In the genomic region with DNA sequence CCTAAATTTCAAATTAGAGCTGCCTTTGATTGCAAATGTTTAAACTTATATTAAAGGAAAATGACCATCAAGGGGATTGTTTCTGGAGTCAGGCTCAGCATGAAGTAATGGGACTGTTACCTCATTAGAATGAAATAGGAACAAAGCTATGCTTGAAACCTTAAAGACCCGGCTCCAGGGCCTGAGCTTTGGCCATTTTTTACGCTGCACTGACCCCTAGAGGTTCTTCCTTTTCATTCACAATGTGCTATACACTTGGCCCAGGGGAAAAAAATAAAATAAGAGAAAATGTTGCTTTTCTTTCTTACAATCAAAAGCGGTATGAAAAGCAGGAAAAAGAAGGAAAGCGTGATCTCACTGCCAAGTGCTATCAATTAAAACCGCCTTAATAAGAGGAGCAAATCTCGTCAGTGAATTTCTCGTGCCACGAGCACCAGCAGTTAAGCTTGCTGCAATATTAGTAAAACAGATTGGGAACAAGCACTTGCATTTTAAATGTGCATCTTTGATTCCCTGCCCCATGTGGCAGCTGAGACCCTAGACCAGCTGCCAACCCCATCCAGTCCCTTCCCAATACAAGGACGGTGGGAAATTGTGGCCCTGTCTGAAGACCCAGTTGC, we compare ENCODE assay signal across 10 cellular contexts.
DNase-seq lines count a peak whose midpoint lies in the region; ATAC-seq and TF ChIP-seq lines count a peak whose summit lies in the region.
"Had no signal": no experiment of that assay in that cellular context is flagged by ENCODE, and none has a peak within 500 bp of the region (broad histone marks: within the 10 kb centered on the region; RNA-seq: fewer than 3 reads in every experiment).

No MANE protein-coding gene starts in this region.

- WGBS in trophoblast cell (ENCODE audit: extremely low coverage, insufficient coverage, insufficient read length): no CpG with 5 or more reads among the region's 9 CpGs

- H3K27me3 ChIP-seq in trophoblast cell (ENCODE audit: insufficient read depth, low read length): no peaks in the 10 kb centered on the region

- no peaks in the 10 kb centered on the region for H3K36me3 Mint-ChIP-seq in activated naive CD4-positive, alpha-beta T cell treated with anti-CD3 and anti-CD28 coated beads, Interleukin-2, amount 10 ng/mL, durations not matched to agents 7 days and 5 days

- H3K23ac ChIP-seq in trophoblast cell (ENCODE audit: low read length): no peak overlapping the region

- no peak overlapping the region for H3K27ac ChIP-seq in trophoblast cell (ENCODE audit: low read depth, low read length)

- peak overlapping the region; percentile 73 for H2BK12ac ChIP-seq in trophoblast cell (ENCODE audit: low read length)

- no peaks in the 10 kb centered on the region for H3K27me3 Mint-ChIP-seq in activated naive CD4-positive, alpha-beta T cell treated with anti-CD3 and anti-CD28 coated beads, Interleukin-2, amount 10 ng/mL, durations not matched to agents 7 days and 5 days
- H3K27me3 Mint-ChIP-seq: dendritic cell treated with granulocyte-macrophage colony-stimulating factor and Interleukin-4, amounts not matched to agents 40 ng/mL and 50 ng/mL, for 4 days; stimulated activated naive CD8-positive, alpha-beta T cell treated with anti-CD3 and anti-CD28 coated beads, Interleukin-15, Interleukin-2, amounts not matched to agents 100 ng/mL and 50 ng/mL, for 24 hours had no signal

- no peak overlapping the region for H3K9ac ChIP-seq in trophoblast cell (ENCODE audit: low read length)

- peak overlapping the region; percentile 18 for H3K14ac ChIP-seq in trophoblast cell (ENCODE audit: low read length)

- peak overlapping the region; percentile 70 for H4K91ac ChIP-seq in trophoblast cell (ENCODE audit: low read depth, low read length)

- DNase-seq in activated naive CD4-positive, alpha-beta T cell treated with anti-CD3 and anti-CD28 coated beads, Interleukin-2, amount 10 ng/mL, durations not matched to agents 7 days and 5 days: peak; percentile 42
- DNase-seq in activated naive CD4-positive, alpha-beta T cell treated with Interleukin-2 at 50 U/mL for 16 hours: no peak
- peak; percentile 22 for DNase-seq in Jurkat, Clone E6-1 (ENCODE audit: low read depth, low spot score)
- DNase-seq in RPMI8226 (peak; percentile 68), fibroblast of mammary gland (ENCODE audit: low read depth) (peak; percentile 69), trophoblast cell (peak; percentile 58 to 77), NCI-H187 treated with DMSO at 0.1 percent for 48 hours (lab: John Stamatoyannopoulos, UW) (no peak)

- no peak overlapping the region for H4K12ac ChIP-seq in trophoblast cell (ENCODE audit: low read depth, low read length)

- peaks cover 9 to 17% of the 10 kb centered on the region in 2 experiments for H3K4me1 ChIP-seq in trophoblast cell (ENCODE audit: control insufficient read depth in 1 of 2, insufficient read depth in 2 of 2, low read length in 2 of 2)

- H3K36me3 ChIP-seq in trophoblast cell (ENCODE audit: control insufficient read depth in 1 of 2, insufficient read depth in 2 of 2, low read length in 2 of 2): no peaks in the 10 kb centered on the region

- peaks cover 8% of the 10 kb centered on the region for H3K79me1 ChIP-seq in trophoblast cell (ENCODE audit: low read length)

- H3K9me3 ChIP-seq in trophoblast cell (ENCODE audit: insufficient read depth, low read depth, low read length): no peaks in the 10 kb centered on the region

- no peak overlapping the region for H3K27ac Mint-ChIP-seq in activated naive CD4-positive, alpha-beta T cell treated with anti-CD3 and anti-CD28 coated beads, Interleukin-2, amount 10 ng/mL, durations not matched to agents 7 days and 5 days
- H3K27ac Mint-ChIP-seq: dendritic cell treated with granulocyte-macrophage colony-stimulating factor and Interleukin-4, amounts not matched to agents 40 ng/mL and 50 ng/mL, for 4 days; stimulated activated naive CD8-positive, alpha-beta T cell treated with anti-CD3 and anti-CD28 coated beads, Interleukin-15, Interleukin-2, amounts not matched to agents 100 ng/mL and 50 ng/mL, for 24 hours had no signal

- H3K4me3 ChIP-seq in Jurkat, Clone E6-1 (ENCODE audit: low read length): no peak overlapping the region
- H3K4me3 ChIP-seq in fibroblast of mammary gland (ENCODE audit: control insufficient read depth, low read depth, low read length): no peak overlapping the region
- H3K4me3 ChIP-seq in trophoblast cell (ENCODE audit: low read depth, low read length): no peak overlapping the region

- H3K4me2 ChIP-seq in trophoblast cell (ENCODE audit: low read length): no peak overlapping the region

- H4K8ac ChIP-seq in trophoblast cell (ENCODE audit: low read depth, low read length): peak overlapping the region; percentile 22

- no peak overlapping the region for H3K4me3 Mint-ChIP-seq in activated naive CD4-positive, alpha-beta T cell treated with anti-CD3 and anti-CD28 coated beads, Interleukin-2, amount 10 ng/mL, durations not matched to agents 7 days and 5 days
- H3K4me3 Mint-ChIP-seq: dendritic cell treated with granulocyte-macrophage colony-stimulating factor and Interleukin-4, amounts not matched to agents 40 ng/mL and 50 ng/mL, for 4 days; stimulated activated naive CD8-positive, alpha-beta T cell treated with anti-CD3 and anti-CD28 coated beads, Interleukin-15, Interleukin-2, amounts not matched to agents 100 ng/mL and 50 ng/mL, for 24 hours had no signal

- CTCF ChIA-PET in activated naive CD4-positive, alpha-beta T cell treated with anti-CD3 and anti-CD28 coated beads, Interleukin-2, amount 10 ng/mL, durations not matched to agents 7 days and 5 days (lab: Charles Lee): interaction anchor here (0.9 to 1.3 kb wide), 3 partner anchors 9 to 429 kb away, joined by 3 to 4 read pairs (median 3); no protein-coding TSS in a partner anchor

- peak; percentile 74 for ATAC-seq in GM21786 (IDR thresholded peaks at IDR 0.05; ENCODE audit: unreplicated experiment)

- no peaks in the 10 kb centered on the region for H3K79me2 ChIP-seq in trophoblast cell (ENCODE audit: control insufficient read depth, insufficient read depth, low read length, poor library complexity)

- H3K9me3 Mint-ChIP-seq in activated naive CD4-positive, alpha-beta T cell treated with anti-CD3 and anti-CD28 coated beads, Interleukin-2, amount 10 ng/mL, durations not matched to agents 7 days and 5 days: no peaks in the 10 kb centered on the region
- H3K9me3 Mint-ChIP-seq: dendritic cell treated with granulocyte-macrophage colony-stimulating factor and Interleukin-4, amounts not matched to agents 40 ng/mL and 50 ng/mL, for 4 days; stimulated activated naive CD8-positive, alpha-beta T cell treated with anti-CD3 and anti-CD28 coated beads, Interleukin-15, Interleukin-2, amounts not matched to agents 100 ng/mL and 50 ng/mL, for 24 hours had no signal

- peak overlapping the region; percentile 66 for H2BK5ac ChIP-seq in trophoblast cell (ENCODE audit: low read depth, low read length, poor library complexity)

- peak overlapping the region; percentile 14 for H2BK120ac ChIP-seq in trophoblast cell (ENCODE audit: insufficient read depth, low read length, poor library complexity)

- H2AFZ ChIP-seq in trophoblast cell (ENCODE audit: insufficient read depth, low read length, poor library complexity): no peak overlapping the region

- no peak overlapping the region for H3K18ac ChIP-seq in trophoblast cell (ENCODE audit: low read length)

- H3K4me1 Mint-ChIP-seq in activated naive CD4-positive, alpha-beta T cell treated with anti-CD3 and anti-CD28 coated beads, Interleukin-2, amount 10 ng/mL, durations not matched to agents 7 days and 5 days: peaks cover 12% of the 10 kb centered on the region

- peak; percentile 73 for TF ChIP-seq CTCF in fibroblast of mammary gland (conservative IDR thresholded peaks at IDR 0.05; ENCODE audit: control insufficient read depth, insufficient read depth, low read depth, low read length)

- no peak overlapping the region for H3K4ac ChIP-seq in trophoblast cell (ENCODE audit: low read depth, low read length)

- peak overlapping the region; percentile 98 for H2AK5ac ChIP-seq in trophoblast cell (ENCODE audit: low read length)

Comparison
In these comparisons a context has a peak if more than half of its experiments do, and no peak if none do; other contexts are left out.
1. DNase-seq: peak in activated naive CD4-positive, alpha-beta T cell treated with anti-CD3 and anti-CD28 coated beads, Interleukin-2, amount 10 ng/mL, durations not matched to agents 7 days and 5 days (single experiment), Jurkat, Clone E6-1 (single experiment), RPMI8226 (single experiment), fibroblast of mammary gland (single experiment) and trophoblast cell (2 of 2); none in activated naive CD4-positive, alpha-beta T cell treated with Interleukin-2 at 50 U/mL for 16 hours (single experiment) and NCI-H187 treated with DMSO at 0.1 percent for 48 hours (single experiment).